32 cellular contexts compared by ENCODE assay signal in the genomic region with DNA sequence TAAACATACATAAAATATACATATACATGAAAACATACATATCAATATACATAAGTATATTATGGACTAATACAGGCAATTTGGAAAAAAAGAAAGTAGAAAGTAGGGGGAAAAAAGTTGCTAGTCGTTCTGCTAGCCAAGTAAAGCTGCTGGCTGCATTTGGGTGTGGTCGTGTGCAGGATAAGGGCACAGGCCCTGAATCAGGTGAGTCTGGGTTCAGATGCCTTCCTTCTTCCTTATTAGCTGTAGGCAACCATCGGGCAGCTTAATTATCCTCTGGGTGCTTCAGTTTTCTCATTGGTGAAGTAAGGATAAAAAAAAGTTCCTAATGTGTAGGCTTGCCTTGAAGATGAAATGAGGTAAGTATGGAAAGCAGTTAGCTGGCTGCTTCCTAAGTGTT.
"Had no signal": no experiment of that assay in that cellular context is flagged by ENCODE, and none has a peak within 500 bp of the region (broad histone marks: within the 10 kb centered on the region; RNA-seq: fewer than 3 reads in every experiment).

No MANE protein-coding gene starts in this region.

- H3K36me3 ChIP-seq: adrenal gland, breast epithelium, Peyer's patch, SJSA1 had no signal

- H3K27ac Mint-ChIP-seq: activated CD4-positive, alpha-beta T cell treated with anti-CD3 and anti-CD28 coated beads, Interleukin-2, amount 10 ng/mL, durations not matched to agents 24 days and 14 days; activated CD8-positive, alpha-beta T cell treated with anti-CD3 and anti-CD28 coated beads, Interleukin-2, amount 10 ng/mL, durations not matched to agents 7 days and 5 days; activated naive CD4-positive, alpha-beta T cell treated with anti-CD3 and anti-CD28 coated beads for 36 hours; activated naive CD4-positive, alpha-beta T cell treated with anti-CD3 and anti-CD28 coated beads, Interleukin-2, amount 50 U/mL, for 72 hours; activated T-cell treated with anti-CD3 and anti-CD28 coated beads, Interleukin-2, amount 50 U/mL, for 24 hours; T-helper 1 cell treated with Interleukin-12 subunit alpha and Interleukin-12 subunit beta and Interleukin-4 antibody, amounts not matched to agents 30 μg/mL and 1 μg/mL, for 36 hours; T-helper 2 cell treated with Interferon-gamma antibody and Interleukin-4, amounts not matched to agents 5 μg/mL and 100 μg/mL, for 36 hours had no signal

- H3K9me2 ChIP-seq: SK-N-SH had no signal

- H3K27me3 ChIP-seq: adrenal gland, body of pancreas, breast epithelium, Peyer's patch, SJSA1 had no signal

- H3K4me1 ChIP-seq: adrenal gland, body of pancreas had no signal

- H3K9me3 Mint-ChIP-seq: activated CD4-positive, alpha-beta T cell treated with anti-CD3 and anti-CD28 coated beads, Interleukin-2, amount 10 ng/mL, durations not matched to agents 24 days and 14 days; activated naive CD4-positive, alpha-beta T cell treated with anti-CD3 and anti-CD28 coated beads for 36 hours; activated naive CD4-positive, alpha-beta T cell treated with anti-CD3 and anti-CD28 coated beads, Interleukin-2, amount 50 U/mL, for 72 hours; activated T-cell treated with anti-CD3 and anti-CD28 coated beads, Interleukin-2, amount 50 U/mL, for 24 hours; T-helper 1 cell treated with Interleukin-12 subunit alpha and Interleukin-12 subunit beta and Interleukin-4 antibody, amounts not matched to agents 30 μg/mL and 1 μg/mL, for 36 hours; T-helper 2 cell treated with Interferon-gamma antibody and Interleukin-4, amounts not matched to agents 5 μg/mL and 100 μg/mL, for 36 hours had no signal

- H3K4me3 ChIP-seq: adrenal gland, body of pancreas, breast epithelium, Peyer's patch, SJSA1 had no signal

- H3K4me3 Mint-ChIP-seq: activated CD4-positive, alpha-beta T cell treated with anti-CD3 and anti-CD28 coated beads, Interleukin-2, amount 10 ng/mL, durations not matched to agents 24 days and 14 days; activated CD8-positive, alpha-beta T cell treated with anti-CD3 and anti-CD28 coated beads, Interleukin-2, amount 10 ng/mL, durations not matched to agents 7 days and 5 days; activated naive CD4-positive, alpha-beta T cell treated with anti-CD3 and anti-CD28 coated beads for 36 hours; activated T-cell treated with anti-CD3 and anti-CD28 coated beads, Interleukin-2, amount 50 U/mL, for 24 hours; T-helper 1 cell treated with Interleukin-12 subunit alpha and Interleukin-12 subunit beta and Interleukin-4 antibody, amounts not matched to agents 30 μg/mL and 1 μg/mL, for 36 hours; T-helper 2 cell treated with Interferon-gamma antibody and Interleukin-4, amounts not matched to agents 5 μg/mL and 100 μg/mL, for 36 hours had no signal

- H3K4me2 ChIP-seq: SK-N-SH had no signal

- H3K27ac ChIP-seq: adrenal gland, body of pancreas, breast epithelium, Peyer's patch, SJSA1 had no signal

- DNase-seq: activated CD4-positive, alpha-beta T cell treated with anti-CD3 and anti-CD28 coated beads, Interleukin-2, amount 10 ng/mL, durations not matched to agents 24 days and 14 days; activated CD4-positive, alpha-beta T cell treated with anti-CD3 and anti-CD28 coated beads, Interleukin-2, amount 50 U/mL, for 4 hours; activated CD8-positive, alpha-beta T cell treated with anti-CD3 and anti-CD28 coated beads, Interleukin-2, amount 10 ng/mL, durations not matched to agents 7 days and 5 days; activated gamma-delta T cell treated with Interleukin-2 at 50 U/mL for 16 hours; activated naive CD4-positive, alpha-beta T cell treated with anti-CD3 and anti-CD28 coated beads for 36 hours; activated T-cell treated with anti-CD3 and anti-CD28 coated beads, Interleukin-2, amount 50 U/mL, for 24 hours; adrenal gland; body of pancreas; Kasumi-1; KG1; MM.1S; NCI-H1105; NCI-H1417 treated with DMSO at 0.1 percent for 48 hours; NCI-H1694; NCI-H1930; NCI-H2081 treated with DMSO at 0.1 percent for 48 hours; NCI-H226; NCI-H446 treated with DMSO at 0.1 percent for 48 hours; NCI-H524; NCI-H69; NCI-H82; Peyer's patch; RPMI8226; SHP77 treated with DMSO at 0.1 percent for 48 hours; SK-N-SH had no signal

- H3K9me3 ChIP-seq: adrenal gland, body of pancreas, breast epithelium, Peyer's patch, SJSA1, SK-N-SH had no signal

- FAIRE-seq: astrocyte, TTC549 had no signal

- ATAC-seq: activated CD8-positive, alpha-beta T cell treated with anti-CD3 and anti-CD28 coated beads, Interleukin-2, amount 10 ng/mL, durations not matched to agents 7 days and 5 days; activated naive CD4-positive, alpha-beta T cell treated with anti-CD3 and anti-CD28 coated beads, Interleukin-2, amount 50 U/mL, for 72 hours; body of pancreas had no signal

- H3K27me3 Mint-ChIP-seq: activated CD4-positive, alpha-beta T cell treated with anti-CD3 and anti-CD28 coated beads, Interleukin-2, amount 10 ng/mL, durations not matched to agents 24 days and 14 days; activated T-cell treated with anti-CD3 and anti-CD28 coated beads, Interleukin-2, amount 50 U/mL, for 24 hours had no signal

- H3K36me3 Mint-ChIP-seq: activated naive CD4-positive, alpha-beta T cell treated with anti-CD3 and anti-CD28 coated beads, Interleukin-2, amount 50 U/mL, for 72 hours had no signal
